Comparison of ENCODE assay signal across 25 cellular contexts in the genomic region with DNA sequence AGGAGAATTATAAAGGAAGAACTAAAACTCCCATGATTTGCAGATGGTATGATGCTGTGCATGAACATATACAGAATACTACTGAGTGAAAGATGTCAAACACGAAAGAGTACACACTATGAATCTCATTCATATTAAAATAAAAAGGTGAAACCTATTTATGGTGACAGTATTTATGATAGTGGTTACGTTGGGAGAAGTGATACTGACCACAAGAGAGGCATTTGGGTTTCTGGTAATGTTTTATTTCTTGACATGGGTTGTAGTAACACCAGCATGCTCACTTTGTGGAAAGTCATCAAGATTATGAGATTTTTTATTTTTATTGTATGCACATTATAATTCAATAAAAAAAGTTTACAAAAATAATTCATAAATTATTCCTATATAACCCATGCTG.
DNase-seq lines count a peak whose midpoint lies in the region; ATAC-seq and TF ChIP-seq lines count a peak whose summit lies in the region.
"Had no signal": no experiment of that assay in that cellular context is flagged by ENCODE, and none has a peak within 500 bp of the region (broad histone marks: within the 10 kb centered on the region; RNA-seq: fewer than 3 reads in every experiment).

No MANE protein-coding gene starts in this region.

- TF ChIP-seq POLR2A in esophagus squamous epithelium (IDR thresholded peaks at IDR 0.05) = no peak

- H3K4me3 ChIP-seq in esophagus squamous epithelium = no peak overlapping the region
- H3K4me3 ChIP-seq: colonic mucosa, HAP-1, transverse colon had no signal

- DNase-seq in NOMO-1 treated with DMSO at 0.1 percent for 48 hours (lab: John Stamatoyannopoulos, UW; ENCODE audit: unreplicated experiment) (peak; percentile 76), head of caudate nucleus (no peak), type B pancreatic cell (ENCODE audit: extremely low spot score, unreplicated experiment) (no peak), esophagus squamous epithelium (lab: John Stamatoyannopoulos, UW) (no peak)
- DNase-seq in stimulated activated naive CD4-positive, alpha-beta T cell treated with Interleukin-2 at 50 U/mL for 16 hours (lab: John Stamatoyannopoulos, UW) = no peak
- DNase-seq: activated CD4-positive, alpha-beta T cell treated with anti-CD3 and anti-CD28 coated beads, Interleukin-2, amount 10 ng/mL, durations not matched to agents 24 days and 14 days; activated gamma-delta T cell; activated naive CD8-positive, alpha-beta T cell treated with anti-CD3 and anti-CD28 coated beads for 36 hours; activated T-cell treated with anti-CD3 and anti-CD28 coated beads, Interleukin-2, amount 50 U/mL, for 1 hour; aorta; colonic mucosa; DMS153; effector CD4-positive, alpha-beta T cell; KBM-7; mesenchymal stem cell; NCI-H1436 treated with DMSO at 0.1 percent for 48 hours; NCI-H2081 treated with DMSO at 0.1 percent for 48 hours; NCI-H345; stimulated activated CD4-positive, alpha-beta T cell treated with anti-CD3 and anti-CD28 coated beads, Interleukin-4, amount 100 ng/mL, for 1 hour; transverse colon had no signal

- no peaks in the 10 kb centered on the region for H3K4me1 ChIP-seq in esophagus squamous epithelium
- H3K4me1 ChIP-seq: colonic mucosa, HAP-1, transverse colon had no signal

- intact Hi-C loops in head of caudate nucleus (cut with DNase I) (no loop called here), esophagus squamous epithelium (cut with DNase I) (no loop called here)

- no peak for TF ChIP-seq CTCF in type B pancreatic cell (conservative IDR thresholded peaks at IDR 0.05)
- no peak for TF ChIP-seq CTCF in esophagus squamous epithelium (IDR thresholded peaks at IDR 0.05)

- H3K4me1 Mint-ChIP-seq in type B pancreatic cell (ENCODE audit: unreplicated experiment) = no peaks in the 10 kb centered on the region
- H3K4me1 Mint-ChIP-seq: activated CD4-positive, alpha-beta T cell treated with anti-CD3 and anti-CD28 coated beads, Interleukin-2, amount 10 ng/mL, durations not matched to agents 24 days and 14 days; activated naive CD8-positive, alpha-beta T cell treated with anti-CD3 and anti-CD28 coated beads for 36 hours; WTC11 had no signal

- peaks cover 11% of the 10 kb centered on the region for H3K36me3 Mint-ChIP-seq in type B pancreatic cell
- H3K36me3 Mint-ChIP-seq: activated naive CD8-positive, alpha-beta T cell treated with anti-CD3 and anti-CD28 coated beads for 36 hours; WTC11 had no signal

- H3K27ac ChIP-seq in esophagus squamous epithelium = no peak overlapping the region
- H3K27ac ChIP-seq: colonic mucosa, RWPE1, transverse colon had no signal

- no peak overlapping the region for H3K4me3 Mint-ChIP-seq in type B pancreatic cell
- H3K4me3 Mint-ChIP-seq: activated CD4-positive, alpha-beta T cell treated with anti-CD3 and anti-CD28 coated beads, Interleukin-2, amount 10 ng/mL, durations not matched to agents 24 days and 14 days; activated naive CD8-positive, alpha-beta T cell treated with anti-CD3 and anti-CD28 coated beads for 36 hours; WTC11 had no signal

- ATAC-seq in GM18868 (IDR thresholded peaks at IDR 0.05; ENCODE audit: unreplicated experiment) (peak; percentile 74), HG03378 (IDR thresholded peaks at IDR 0.05; ENCODE audit: unreplicated experiment) (peak; percentile 49)
- ATAC-seq: WTC11 had no signal

- 49 to 52% methylated on average over 2 of the region's 2 CpGs for WGBS in esophagus squamous epithelium, 2 donors

- no peaks in the 10 kb centered on the region for H3K27me3 Mint-ChIP-seq in type B pancreatic cell
- H3K27me3 Mint-ChIP-seq: activated CD4-positive, alpha-beta T cell treated with anti-CD3 and anti-CD28 coated beads, Interleukin-2, amount 10 ng/mL, durations not matched to agents 24 days and 14 days; activated naive CD8-positive, alpha-beta T cell treated with anti-CD3 and anti-CD28 coated beads for 36 hours had no signal

- H3K27ac Mint-ChIP-seq in type B pancreatic cell = no peak overlapping the region
- H3K27ac Mint-ChIP-seq: activated CD4-positive, alpha-beta T cell treated with anti-CD3 and anti-CD28 coated beads, Interleukin-2, amount 10 ng/mL, durations not matched to agents 24 days and 14 days; activated naive CD8-positive, alpha-beta T cell treated with anti-CD3 and anti-CD28 coated beads for 36 hours; WTC11 had no signal

- no peaks in the 10 kb centered on the region for H3K27me3 ChIP-seq in esophagus squamous epithelium
- H3K27me3 ChIP-seq: colonic mucosa, transverse colon had no signal

- H3K9me3 Mint-ChIP-seq in type B pancreatic cell = peaks cover 6% of the 10 kb centered on the region
- H3K9me3 Mint-ChIP-seq: activated CD4-positive, alpha-beta T cell treated with anti-CD3 and anti-CD28 coated beads, Interleukin-2, amount 10 ng/mL, durations not matched to agents 24 days and 14 days had no signal

- H3K36me3 ChIP-seq in esophagus squamous epithelium = no peaks in the 10 kb centered on the region
- H3K36me3 ChIP-seq: colonic mucosa, HAP-1, transverse colon had no signal

- no peaks in the 10 kb centered on the region for H3K9me3 ChIP-seq in esophagus squamous epithelium
- H3K9me3 ChIP-seq: colonic mucosa, HAP-1, transverse colon had no signal
